In genomic region chr1:120354618-120355184, GRCh38 we compare ENCODE assay signal across 8 cellular contexts.
A peak's percentile ranks its signal among the peaks of the same experiment; 100 is the strongest.
DNase-seq lines count a peak whose midpoint lies in the region; ATAC-seq, FAIRE-seq and TF ChIP-seq lines count a peak whose summit lies in the region.
"Not testable (repeated sequence)": the region's sequence is repeated elsewhere in the genome, so short reads cannot be mapped to it uniquely, and the experiment has no call there.

No MANE protein-coding gene starts in this region.

- H3K4me3 ChIP-seq in OCI-LY1 (ENCODE audit: low read depth, low read length, poor library complexity, severe bottlenecking) (peak overlapping the region; percentile 57), dorsolateral prefrontal cortex (peak overlapping the region in 53 of 59 donors; percentile 10 to 64 (median 45)), keratinocyte (ENCODE audit: control insufficient read depth in 2 of 3, extremely low read depth in 1 of 3, insufficient read depth in 2 of 3, low read depth in 1 of 3, low read length in 3 of 3) (peak overlapping the region in 1 of 3 experiments; percentile 10)

- not testable (repeated sequence) for TF ChIP-seq CTCF in OCI-LY1 (IDR thresholded peaks at IDR 0.05; ENCODE audit: low read length); dorsolateral prefrontal cortex (IDR thresholded peaks at IDR 0.05 in 54 of 56, conservative IDR thresholded peaks at IDR 0.05 in 2 of 56; ENCODE audit: low read depth in 1 of 56, partially characterized antibody in 56 of 56); keratinocyte (optimal IDR thresholded peaks at IDR 0.05 in 1 of 3, IDR thresholded peaks at IDR 0.05 in 1 of 3, conservative IDR thresholded peaks at IDR 0.05 in 1 of 3; ENCODE audit: extremely low read depth in 1 of 3, insufficient read depth in 2 of 3, low read length in 3 of 3)

- peak overlapping the region; percentile 56; the same call in 1 of the 2 replicates for H3K9ac ChIP-seq in OCI-LY1 (ENCODE audit: low read length)
- peak overlapping the region; percentile 50 for H3K9ac ChIP-seq in keratinocyte (ENCODE audit: control insufficient read depth, extremely low read depth, insufficient read depth, low read length)

- not testable (repeated sequence) for H3K4me1 ChIP-seq in OCI-LY1 (ENCODE audit: insufficient read depth, low read length, severe bottlenecking); keratinocyte (ENCODE audit: control insufficient read depth, extremely low read depth, insufficient read depth, low read length)

- not testable (repeated sequence) for H3F3A ChIP-seq in OCI-LY1 (ENCODE audit: insufficient read depth, low read length)

- H3K36me3 ChIP-seq in OCI-LY1 (ENCODE audit: insufficient read depth, low read length); keratinocyte (ENCODE audit: control insufficient read depth in 2 of 2, extremely low read depth in 1 of 2, insufficient read depth in 2 of 2, low read length in 2 of 2): not testable (repeated sequence)

- ATAC-seq in GM19023 (IDR thresholded peaks at IDR 0.05; ENCODE audit: unreplicated experiment) (peak; percentile 90), HG03095 (IDR thresholded peaks at IDR 0.05; ENCODE audit: unreplicated experiment) (peak; percentile 93), sciatic nerve (peak; percentile 100)

- peak overlapping the region; percentile 55; the same call in 1 of the 2 replicates for H3K4me2 ChIP-seq in OCI-LY1 (ENCODE audit: low read length)
- not testable (repeated sequence) for H3K4me2 ChIP-seq in keratinocyte (ENCODE audit: control insufficient read depth, extremely low read depth, insufficient read depth, low read depth, low read length)

- not testable (repeated sequence) for H2AFZ ChIP-seq in OCI-LY1 (ENCODE audit: low read length); keratinocyte (ENCODE audit: control insufficient read depth, low read length)

- H4K20me1 ChIP-seq in OCI-LY1 (ENCODE audit: insufficient read depth, low read length); keratinocyte (ENCODE audit: control insufficient read depth, extremely low read depth, insufficient read depth, low read length): not testable (repeated sequence)

- peak overlapping the region; percentile 50 for H3K27ac ChIP-seq in OCI-LY1 (ENCODE audit: low read depth, low read length, poor library complexity, severe bottlenecking)
- H3K27ac ChIP-seq in dorsolateral prefrontal cortex: peak overlapping the region in 42 of 59 donors; percentile 20 to 89 (median 66)
- H3K27ac ChIP-seq in keratinocyte (ENCODE audit: control insufficient read depth, insufficient read depth, low read length): peak overlapping the region; percentile 43

- not testable (repeated sequence) for FAIRE-seq in keratinocyte (lab: Jason Lieb, UNC)

- intact Hi-C loops in dorsolateral prefrontal cortex (cut with DNase I); sciatic nerve (cut with DNase I): not testable (repeated sequence)

- dilution Hi-C loops in keratinocyte (cut with MboI; ENCODE audit: extremely low pct_ligation_motif_present, low sequenced_read_pairs): not testable (repeated sequence)

- not testable (repeated sequence) for H3K9me3 ChIP-seq in OCI-LY1 (ENCODE audit: low read length); keratinocyte (ENCODE audit: control insufficient read depth, low read depth, low read length)

- not testable (repeated sequence) for H3K9me1 ChIP-seq in keratinocyte (ENCODE audit: control insufficient read depth, extremely low read depth, insufficient read depth, low read length)

- not testable (repeated sequence) for H3K79me2 ChIP-seq in OCI-LY1 (ENCODE audit: insufficient read depth, low read length); keratinocyte (ENCODE audit: control insufficient read depth, insufficient read depth, low read length)

- peak; percentile 2 for DNase-seq in AG08396 (ENCODE audit: low spot score)
- peak; percentile 69 for DNase-seq in activated CD8-positive, alpha-beta memory T cell treated with anti-CD3 and anti-CD28 coated beads, Interleukin-2, amount 50 U/mL, for 48 hours
- DNase-seq in dorsolateral prefrontal cortex: peak in 9 of 10 donors; percentile 35 to 59 (median 51)
- DNase-seq in keratinocyte (ENCODE audit: low read depth, low spot score): not testable (repeated sequence)
- peak; percentile 64 for DNase-seq in sciatic nerve (ENCODE audit: low spot score)

- H3K9me2 ChIP-seq in OCI-LY1 (ENCODE audit: low read depth, low read length): not testable (repeated sequence)

- not testable (repeated sequence) for H3K27me3 ChIP-seq in OCI-LY1 (ENCODE audit: insufficient read depth, low read length); dorsolateral prefrontal cortex; keratinocyte (ENCODE audit: control insufficient read depth, extremely low read depth, insufficient read depth, low read length)
